8 cellular contexts compared by ENCODE assay signal in genomic region chr9:6413365-6414263, GRCh38. TPM values are rescaled to one million over a fixed set of nuclear protein-coding genes. Genes with fewer than 3 reads are reported as not detected.
DNase-seq lines count a peak whose midpoint lies in the region; ATAC-seq and TF ChIP-seq lines count a peak whose summit lies in the region.

No MANE protein-coding gene starts in this region.

- H3K9me3 ChIP-seq in left lung, result no peaks in the 10 kb centered on the region

- peak overlapping the region; percentile 89 to 90 for H3K27ac ChIP-seq in left lung

- TF ChIP-seq CTCF in WI38 (IDR thresholded peaks at IDR 0.05; ENCODE audit: low read depth, low read length), result no peak
- TF ChIP-seq CTCF in left lung (IDR thresholded peaks at IDR 0.05), result no peak

- DNase-seq in COR-L47 (lab: John Stamatoyannopoulos, UW) (peak; percentile 47), HT1080 (ENCODE audit: low read depth) (peak; percentile 12), cerebellar cortex (ENCODE audit: low spot score) (peak; percentile 28), left lung (peak; percentile 41 to 87), epidermal melanocyte (ENCODE audit: insufficient read length, low spot score) (no peak)
- DNase-seq in stimulated activated CD4-positive, alpha-beta T cell treated with anti-CD3 and anti-CD28 coated beads, Interleukin-4, amount 100 ng/mL, for 4 hours, result peak; percentile 37 to 42

- intact Hi-C loops in left lung (cut with DNase I), result no loop called here

- H3K36me3 ChIP-seq in left lung, result no peaks in the 10 kb centered on the region

- peak; percentile 16 for ATAC-seq in GM21381 (IDR thresholded peaks at IDR 0.05; ENCODE audit: unreplicated experiment)
- peak; percentile 34 for ATAC-seq in left lung

- H3K27me3 ChIP-seq in left lung, result no peaks in the 10 kb centered on the region

- H3K4me3 ChIP-seq in WI38 (ENCODE audit: low read depth, low read length), result peak overlapping the region; percentile 92
- H3K4me3 ChIP-seq in left lung, result peak overlapping the region; percentile 95 to 98

- H3K4me1 ChIP-seq in left lung, result peaks cover 13 to 45% of the 10 kb centered on the region in 2 donors

RNA-seq across cellular contexts. Expression of gene UHRF2, which starts 0.6 kb away (rescaled TPM):
- total RNA-seq in HT1080 (2014; rRNA removed; shearing (Covaris generic)), result 47.8 and 58.5 TPM in 2 replicates
- 48.6 and 57.5 TPM in 2 replicates for polyA plus RNA-seq in HT1080 (2015; cell fraction: cytosol; rRNA removed)
- polyA plus RNA-seq in HT1080 (2015; cell fraction: nucleus; rRNA removed), result 222 and 223 TPM in 2 replicates
- 10 to 100 TPM; 32.7 to 34.1 TPM for total RNA-seq in left lung
